ENCODE assay signal across 16 cellular contexts in the genomic region with DNA sequence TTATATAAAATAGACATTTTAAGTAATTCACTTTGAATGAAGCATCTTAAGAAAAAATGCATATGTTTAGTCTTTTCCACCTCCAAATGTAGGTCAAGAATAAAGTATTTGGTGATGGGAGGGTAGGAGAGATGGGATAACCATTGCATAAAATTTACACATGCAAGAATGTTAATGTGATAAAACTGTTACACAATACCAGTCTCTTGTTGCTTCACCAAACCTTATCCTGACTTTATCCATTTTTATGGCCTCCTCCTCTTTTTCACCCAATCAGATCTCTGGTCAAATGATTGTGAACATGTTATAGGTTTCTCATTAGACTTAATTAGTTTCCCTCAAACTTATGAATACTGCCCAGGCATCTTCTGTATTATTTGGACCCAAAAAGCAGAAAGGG.
DNase-seq lines count a peak whose midpoint lies in the region; ATAC-seq and TF ChIP-seq lines count a peak whose summit lies in the region.
"Had no signal": no experiment of that assay in that cellular context is flagged by ENCODE, and none has a peak within 500 bp of the region (broad histone marks: within the 10 kb centered on the region; RNA-seq: fewer than 3 reads in every experiment).

No MANE protein-coding gene starts in this region.

- H3K27me3 Mint-ChIP-seq in Caco-2 (ENCODE audit: insufficient read depth, unreplicated experiment), result peaks cover 5% of the 10 kb centered on the region
- H3K27me3 Mint-ChIP-seq in activated T-helper 2 cell treated with anti-CD3 and anti-CD28 coated beads, Interferon-gamma antibody, Interleukin-2, Interleukin-4, amounts not matched to agents 10 μg/mL and 5 μg/mL and 100 μg/mL, durations not matched to agents 14 hours and 24 hours and 36 hours (ENCODE audit: low read depth), result no peaks in the 10 kb centered on the region
- H3K27me3 Mint-ChIP-seq: CD4-positive, CD25-positive, alpha-beta regulatory T cell; CD8-positive, alpha-beta memory T cell had no signal

- H4K20me1 ChIP-seq in Karpas-422 (ENCODE audit: insufficient read depth, low read depth, low read length), result no peaks in the 10 kb centered on the region

- DNase-seq in Karpas-422, result no peak
- peak; percentile 18 for DNase-seq in SK-N-MC (ENCODE audit: low read depth, low spot score)
- peak; percentile 19 for DNase-seq in choroid plexus epithelial cell (ENCODE audit: low read depth)
- peak; percentile 18 for DNase-seq in iris pigment epithelial cell (ENCODE audit: low read depth)
- DNase-seq in Caco-2, result no peak
- DNase-seq in activated T-helper 2 cell treated with anti-CD3 and anti-CD28 coated beads, Interferon-gamma antibody, Interleukin-2, Interleukin-4, amounts not matched to agents 10 μg/mL and 5 μg/mL and 100 μg/mL, durations not matched to agents 14 hours and 24 hours and 36 hours (ENCODE audit: low spot score), result no peak
- DNase-seq: ACHN; BE2C; C1 segment of cervical spinal cord; CD4-positive, CD25-positive, alpha-beta regulatory T cell; CD8-positive, alpha-beta memory T cell; COR-L47; DMS79; GDM1 had no signal

- no peak overlapping the region for H3K4me3 Mint-ChIP-seq in Caco-2 (ENCODE audit: unreplicated experiment)
- no peak overlapping the region for H3K4me3 Mint-ChIP-seq in activated T-helper 2 cell treated with anti-CD3 and anti-CD28 coated beads, Interferon-gamma antibody, Interleukin-2, Interleukin-4, amounts not matched to agents 10 μg/mL and 5 μg/mL and 100 μg/mL, durations not matched to agents 14 hours and 24 hours and 36 hours (ENCODE audit: low read depth)
- H3K4me3 Mint-ChIP-seq: CD4-positive, CD25-positive, alpha-beta regulatory T cell; CD8-positive, alpha-beta memory T cell had no signal

- ATAC-seq in GM18520 (IDR thresholded peaks at IDR 0.05; ENCODE audit: unreplicated experiment), result no peak

- H3K4me1 ChIP-seq in Karpas-422 (ENCODE audit: low read length), result peaks cover 25% of the 10 kb centered on the region
- H3K4me1 ChIP-seq in Caco-2, result no peaks in the 10 kb centered on the region
- H3K4me1 ChIP-seq: BE2C, HAP-1 had no signal

- BruUV-seq in Caco-2 (replicated peaks; lab: Mats Ljungman, UMichigan), result no TSS peak

- no peak overlapping the region for H2AFZ ChIP-seq in Karpas-422 (ENCODE audit: low read length)

- H3K27ac ChIP-seq in Karpas-422 (ENCODE audit: low read length), result no peak overlapping the region
- no peak overlapping the region for H3K27ac ChIP-seq in SK-N-MC

- H3K9me3 ChIP-seq in Karpas-422 (ENCODE audit: low read length), result no peaks in the 10 kb centered on the region
- no peaks in the 10 kb centered on the region for H3K9me3 ChIP-seq in SK-N-MC (ENCODE audit: low read depth, low read length)
- no peaks in the 10 kb centered on the region for H3K9me3 ChIP-seq in Caco-2
- H3K9me3 ChIP-seq: BE2C, HAP-1 had no signal

- H3K9ac ChIP-seq in Karpas-422 (ENCODE audit: low read length) (no peak overlapping the region), SK-N-MC (ENCODE audit: insufficient read length) (no peak overlapping the region)

- H3K4me1 Mint-ChIP-seq in Caco-2 (ENCODE audit: low read depth, unreplicated experiment), result no peaks in the 10 kb centered on the region
- H3K4me1 Mint-ChIP-seq in activated T-helper 2 cell treated with anti-CD3 and anti-CD28 coated beads, Interferon-gamma antibody, Interleukin-2, Interleukin-4, amounts not matched to agents 10 μg/mL and 5 μg/mL and 100 μg/mL, durations not matched to agents 14 hours and 24 hours and 36 hours (ENCODE audit: low read depth), result no peaks in the 10 kb centered on the region
- H3K4me1 Mint-ChIP-seq: CD4-positive, CD25-positive, alpha-beta regulatory T cell; CD8-positive, alpha-beta memory T cell had no signal

- H3K9me2 ChIP-seq in Karpas-422 (replicated peaks; ENCODE audit: insufficient read depth, low read length), result no peaks in the 10 kb centered on the region

- H3K27me3 ChIP-seq in Karpas-422 (ENCODE audit: low read length) (no peaks in the 10 kb centered on the region), Caco-2 (replicated peaks; ENCODE audit: control insufficient read depth, insufficient read depth, low read length) (no peaks in the 10 kb centered on the region)
- H3K27me3 ChIP-seq: BE2C had no signal

- TF ChIP-seq CTCF in choroid plexus epithelial cell (conservative IDR thresholded peaks at IDR 0.05; ENCODE audit: low read depth, low read length) (no peak), Caco-2 (IDR thresholded peaks at IDR 0.05; ENCODE audit: insufficient read depth in 1 of 2, low read depth in 1 of 2, low read length in 1 of 2, severe bottlenecking in 1 of 2, unreplicated experiment in 1 of 2) (no peak)

- no peaks in the 10 kb centered on the region for H3K79me2 ChIP-seq in Karpas-422 (ENCODE audit: low read length)

- no peak overlapping the region for H3K27ac Mint-ChIP-seq in Caco-2 (ENCODE audit: unreplicated experiment)
- no peak overlapping the region for H3K27ac Mint-ChIP-seq in activated T-helper 2 cell treated with anti-CD3 and anti-CD28 coated beads, Interferon-gamma antibody, Interleukin-2, Interleukin-4, amounts not matched to agents 10 μg/mL and 5 μg/mL and 100 μg/mL, durations not matched to agents 14 hours and 24 hours and 36 hours
- H3K27ac Mint-ChIP-seq: CD4-positive, CD25-positive, alpha-beta regulatory T cell; CD8-positive, alpha-beta memory T cell had no signal

- CTCF ChIA-PET in Caco-2 (lab: Charles Lee), result no interaction called here

- intact Hi-C loops in Caco-2 (cut with micrococcal nuclease; ENCODE audit: unreplicated experiment), result no loop called here
- intact Hi-C loops in activated T-helper 2 cell treated with anti-CD3 and anti-CD28 coated beads, Interferon-gamma antibody, Interleukin-2, Interleukin-4, amounts not matched to agents 10 μg/mL and 5 μg/mL and 100 μg/mL, durations not matched to agents 14 hours and 24 hours and 36 hours (cut with micrococcal nuclease), result no loop called here

- H3K4me3 ChIP-seq in Karpas-422 (ENCODE audit: low read length) (no peak overlapping the region), SK-N-MC (no peak overlapping the region), choroid plexus epithelial cell (ENCODE audit: low read depth, low read length) (no peak overlapping the region), Caco-2 (ENCODE audit: low read depth, low read length) (no peak overlapping the region)
- H3K4me3 ChIP-seq: HAP-1 had no signal

- H3K36me3 Mint-ChIP-seq in Caco-2 (ENCODE audit: insufficient read depth, unreplicated experiment), result no peaks in the 10 kb centered on the region
- no peaks in the 10 kb centered on the region for H3K36me3 Mint-ChIP-seq in activated T-helper 2 cell treated with anti-CD3 and anti-CD28 coated beads, Interferon-gamma antibody, Interleukin-2, Interleukin-4, amounts not matched to agents 10 μg/mL and 5 μg/mL and 100 μg/mL, durations not matched to agents 14 hours and 24 hours and 36 hours (ENCODE audit: low read depth)
- H3K36me3 Mint-ChIP-seq: CD4-positive, CD25-positive, alpha-beta regulatory T cell; CD8-positive, alpha-beta memory T cell had no signal

- POLR2A ChIA-PET in Caco-2 (lab: Charles Lee), result no interaction called here

- no peaks in the 10 kb centered on the region for H3K9me3 Mint-ChIP-seq in Caco-2 (ENCODE audit: unreplicated experiment)
- H3K9me3 Mint-ChIP-seq in activated T-helper 2 cell treated with anti-CD3 and anti-CD28 coated beads, Interferon-gamma antibody, Interleukin-2, Interleukin-4, amounts not matched to agents 10 μg/mL and 5 μg/mL and 100 μg/mL, durations not matched to agents 14 hours and 24 hours and 36 hours, result peaks cover 17% of the 10 kb centered on the region

- H3K4me2 ChIP-seq in Karpas-422 (ENCODE audit: low read depth, low read length, poor library complexity, severe bottlenecking), result peak overlapping the region; percentile 34

- H3K36me3 ChIP-seq in Karpas-422 (ENCODE audit: insufficient read depth, low read length), result no peaks in the 10 kb centered on the region
- no peaks in the 10 kb centered on the region for H3K36me3 ChIP-seq in SK-N-MC (ENCODE audit: insufficient read depth, low read length)
- H3K36me3 ChIP-seq in Caco-2 (ENCODE audit: control insufficient read depth, insufficient read depth, low read length), result no peaks in the 10 kb centered on the region
- H3K36me3 ChIP-seq: BE2C, HAP-1 had no signal

Comparison
In these comparisons a context has a peak if more than half of its experiments do, and no peak if none do; other contexts are left out.
1. DNase-seq: peak in SK-N-MC (single experiment), choroid plexus epithelial cell (single experiment) and iris pigment epithelial cell (single experiment); none in Karpas-422 (single experiment), Caco-2 (0 of 2) and activated T-helper 2 cell treated with anti-CD3 and anti-CD28 coated beads, Interferon-gamma antibody, Interleukin-2, Interleukin-4, amounts not matched to agents 10 μg/mL and 5 μg/mL and 100 μg/mL, durations not matched to agents 14 hours and 24 hours and 36 hours (single experiment).